Comparison of ENCODE assay signal across 9 cellular contexts in genomic region chr7:155003215-155003999, GRCh38. TPM values are rescaled to one million over a fixed set of nuclear protein-coding genes. Genes with fewer than 3 reads are reported as not detected.
DNase-seq lines count a peak whose midpoint lies in the region; ATAC-seq, FAIRE-seq and TF ChIP-seq lines count a peak whose summit lies in the region.
"Had no signal": no experiment of that assay in that cellular context is flagged by ENCODE, and none has a peak within 500 bp of the region (broad histone marks: within the 10 kb centered on the region; RNA-seq: fewer than 3 reads in every experiment).

No MANE protein-coding gene starts in this region.

- H2AFZ ChIP-seq in HepG2 (ENCODE audit: low read length), result no peak overlapping the region

- H3K27ac ChIP-seq in HepG2 (ENCODE audit: extremely low read length, insufficient read depth, low read length), result peak overlapping the region; percentile 95

- in situ Hi-C loops in HepG2 (cut with HindIII; ENCODE audit: extremely low pct_ligation_motif_present, low pct_unique_long_range_greater_than_20kb), result no loop called here

- peaks cover 17% of the 10 kb centered on the region for H3K36me3 Mint-ChIP-seq in activated CD4-positive, alpha-beta T cell treated with anti-CD3 and anti-CD28 coated beads, Interleukin-2, amount 10 ng/mL, durations not matched to agents 7 days and 5 days (ENCODE audit: low read depth)

- H3K4me3 ChIP-seq in AG09309 (ENCODE audit: control insufficient read depth, low read depth, low read length), result peak overlapping the region; percentile 76
- H3K4me3 ChIP-seq in HepG2 (replicated peaks in 1 of 3; ENCODE audit: insufficient read depth in 1 of 3, low read depth in 2 of 3, low read length in 3 of 3), result peak overlapping the region; percentile 63 to 99 (median 97)

- H3K9me3 ChIP-seq in HepG2 (ENCODE audit: low read length), result no peaks in the 10 kb centered on the region

- TF ChIP-seq EP300 in HepG2 (IDR thresholded peaks at IDR 0.05; ENCODE audit: low read depth in 2 of 2, low read length in 2 of 2), result 0 out of 4 replicates have a peak, but pooled peaks of 1 of the 2 experiments have one; percentile 26
- no peak for TF ChIP-seq EP300 in HepG2 (CRISPR knock-in tag; IDR thresholded peaks at IDR 0.05; ENCODE audit: borderline replicate concordance)

- POLR2A ChIA-PET in activated CD4-positive, alpha-beta T cell treated with anti-CD3 and anti-CD28 coated beads, Interleukin-2, amount 10 ng/mL, durations not matched to agents 7 days and 5 days (lab: Charles Lee), result interaction anchor here (0.7 kb wide), 1 partner anchor 67 kb away, joined by 3 read pairs; the partner anchor contains the start of gene HTR5A
- POLR2A ChIA-PET in HepG2 (lab: Yijun Ruan, JAX), result interaction anchor here (1.1 to 1.4 kb wide), 2 partner anchors 9 to 75 kb away, joined by 3 to 4 read pairs; no protein-coding TSS in a partner anchor

- H3K4me2 ChIP-seq in HepG2 (ENCODE audit: low read depth, low read length), result peak overlapping the region; percentile 65

- peak overlapping the region; percentile 98 for H3K9ac ChIP-seq in HepG2 (ENCODE audit: insufficient read depth, low read depth, low read length)

- H3K36me3 ChIP-seq in HepG2 (replicated peaks in 1 of 2; ENCODE audit: control insufficient read depth in 1 of 2, insufficient read depth in 2 of 2, low read length in 2 of 2), result peaks cover 0 to 4% of the 10 kb centered on the region in 2 experiments; a peak in 2 of 5 replicates

- 0% methylated on average over 16 of the region's 89 CpGs for WGBS in HepG2 (ENCODE audit: low lambda C conversion rate)

- no peak for TF ChIP-seq CTCF in AG09309 (IDR thresholded peaks at IDR 0.05; ENCODE audit: control insufficient read depth, insufficient read depth, low read depth, low read length, missing control alignments)
- TF ChIP-seq CTCF in HepG2 (CRISPR knock-in tag; IDR thresholded peaks at IDR 0.05), result no peak

- no peaks in the 10 kb centered on the region for H4K20me1 ChIP-seq in HepG2 (ENCODE audit: insufficient read depth, low read length)

- DNase-seq in AG09309 (ENCODE audit: low read depth), result peak; percentile 13
- DNase-seq in NCI-H345 (lab: John Stamatoyannopoulos, UW), result peak; percentile 82
- DNase-seq in activated CD4-positive, alpha-beta T cell treated with anti-CD3 and anti-CD28 coated beads, Interleukin-2, amount 10 ng/mL, durations not matched to agents 7 days and 5 days, result peak; percentile 83
- DNase-seq in cortex of kidney (lab: John Stamatoyannopoulos, UW), result peak; percentile 66
- peak; percentile 63 for DNase-seq in HepG2 (ENCODE audit: low spot score)
- DNase-seq in stimulated activated CD4-positive, alpha-beta T cell treated with anti-CD3 and anti-CD28 coated beads, Interleukin-2, amount 100 ng/mL, for 4 hours (ENCODE audit: low read depth), result peak; percentile 83

- intact Hi-C loops in HepG2 (cut with micrococcal nuclease; ENCODE audit: unreplicated experiment), result no loop called here

- no peaks in the 10 kb centered on the region for H3K27me3 Mint-ChIP-seq in activated CD4-positive, alpha-beta T cell treated with anti-CD3 and anti-CD28 coated beads, Interleukin-2, amount 10 ng/mL, durations not matched to agents 7 days and 5 days

- peak overlapping the region; percentile 89 for H3K4me3 Mint-ChIP-seq in activated CD4-positive, alpha-beta T cell treated with anti-CD3 and anti-CD28 coated beads, Interleukin-2, amount 10 ng/mL, durations not matched to agents 7 days and 5 days

- peaks cover 13% of the 10 kb centered on the region for H3K4me1 Mint-ChIP-seq in activated CD4-positive, alpha-beta T cell treated with anti-CD3 and anti-CD28 coated beads, Interleukin-2, amount 10 ng/mL, durations not matched to agents 7 days and 5 days

- peaks cover 36% of the 10 kb centered on the region for H3K4me1 ChIP-seq in HepG2 (ENCODE audit: insufficient read depth, low read length)

- peak; percentile 70 for TF ChIP-seq RAD21 in HepG2 (CRISPR knock-in tag; IDR thresholded peaks at IDR 0.05)

- H3K79me2 ChIP-seq in HepG2 (ENCODE audit: insufficient read depth, low read length), result peaks cover 42% of the 10 kb centered on the region

- CTCF ChIA-PET in activated CD4-positive, alpha-beta T cell treated with anti-CD3 and anti-CD28 coated beads, Interleukin-2, amount 10 ng/mL, durations not matched to agents 7 days and 5 days (lab: Charles Lee), result interaction anchor here (0.6 to 0.9 kb wide), 4 partner anchors 79 to 342 kb away, joined by 3 to 4 read pairs (median 3); no protein-coding TSS in a partner anchor
- CTCF ChIA-PET in HepG2 (lab: Yijun Ruan, JAX; ENCODE audit: low intra/inter-chr PET ratio, low total read pairs), result no interaction called here

- H3K27ac Mint-ChIP-seq in activated CD4-positive, alpha-beta T cell treated with anti-CD3 and anti-CD28 coated beads, Interleukin-2, amount 10 ng/mL, durations not matched to agents 7 days and 5 days, result peak overlapping the region; percentile 91

- TF ChIP-seq POLR2A in HepG2 (IDR thresholded peaks at IDR 0.05; ENCODE audit: insufficient read depth in 1 of 2, low read depth in 2 of 2, low read length in 2 of 2), result peak; percentile 80 to 88

- TSS peak; percentile 80 for BruUV-seq in HepG2 (replicated peaks; lab: Mats Ljungman, UMichigan)

- H3K9me3 Mint-ChIP-seq in activated CD4-positive, alpha-beta T cell treated with anti-CD3 and anti-CD28 coated beads, Interleukin-2, amount 10 ng/mL, durations not matched to agents 7 days and 5 days, result no peaks in the 10 kb centered on the region

- ATAC-seq in GM18861 (IDR thresholded peaks at IDR 0.05; ENCODE audit: unreplicated experiment), result peak; percentile 47
- peak; percentile 59 for ATAC-seq in HG03066 (IDR thresholded peaks at IDR 0.05; ENCODE audit: low read depth, unreplicated experiment)
- peak; percentile 85 for ATAC-seq in HepG2

- H3K27me3 ChIP-seq in HepG2 (ENCODE audit: control insufficient read depth in 1 of 2, insufficient read depth in 2 of 2, low read length in 2 of 2), result no peaks in the 10 kb centered on the region; a peak in 1 of 5 replicates

- no peak for FAIRE-seq in HepG2 (lab: Jason Lieb, UNC)
- FAIRE-seq: TTC549 had no signal

TF ChIP-seq in HepG2, 621 proteins besides CTCF, POLR2A, EP300 and RAD21 (continues in another document):
- no peak for TF ChIP-seq CCAR2 (optimal IDR thresholded peaks at IDR 0.05; ENCODE audit: low read depth, low read length)
- no peak for TF ChIP-seq CREB1 (IDR thresholded peaks at IDR 0.05)
- no peak for TF ChIP-seq CREB1 (CRISPR knock-in tag; IDR thresholded peaks at IDR 0.05)
- TF ChIP-seq SMARCC2 (IDR thresholded peaks at IDR 0.05), result no peak
- TF ChIP-seq KLF6 (CRISPR knock-in tag; IDR thresholded peaks at IDR 0.05), result 0 out of 2 replicates have a peak, but pooled peaks have one; percentile 60
- TF ChIP-seq ZNF251 (CRISPR knock-in tag; IDR thresholded peaks at IDR 0.05), result no peak
- peak; percentile 67 for TF ChIP-seq ATF7-NPFF (CRISPR knock-in tag; IDR thresholded peaks at IDR 0.05; ENCODE audit: low read depth)
- no peak for TF ChIP-seq TERF1 (CRISPR knock-in tag; IDR thresholded peaks at IDR 0.05)
- TF ChIP-seq ZNF124 (CRISPR knock-in tag; IDR thresholded peaks at IDR 0.05), result no peak
- TF ChIP-seq, protein P1, sequence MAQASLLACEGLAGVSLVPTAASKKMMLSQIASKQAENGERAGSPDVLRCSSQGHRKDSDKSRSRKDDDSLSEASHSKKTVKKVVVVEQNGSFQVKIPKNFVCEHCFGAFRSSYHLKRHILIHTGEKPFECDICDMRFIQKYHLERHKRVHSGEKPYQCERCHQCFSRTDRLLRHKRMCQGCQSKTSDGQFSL (CRISPR knock-in tag; IDR thresholded peaks at IDR 0.05), result no peak
- TF ChIP-seq ZNF660 (CRISPR knock-in tag; IDR thresholded peaks at IDR 0.05; ENCODE audit: borderline replicate concordance, low read depth), result no peak

RNA-seq across cellular contexts. Expression of gene PAXIP1, which starts 0.5 kb away (rescaled TPM):
- total RNA-seq in activated CD4-positive, alpha-beta T cell treated with anti-CD3 and anti-CD28 coated beads, Interleukin-2, amount 10 ng/mL, durations not matched to agents 7 days and 5 days, result 10 to 100 TPM; 30.4 to 32.7 TPM
- 16.2 and 17.9 TPM in 2 replicates for total RNA-seq in HepG2 (2016; rRNA removed; fragmentation: Illumina TruSeq; extraction: Trizol)
- 3.7 and 4.4 TPM in 2 replicates for total RNA-seq in HepG2 (2016; cell fraction: cytosol; rRNA removed; fragmentation: Illumina TruSeq; extraction: Trizol; ENCODE audit: low read depth)
- 16.0 and 16.1 TPM in 2 replicates for total RNA-seq in HepG2 (2016; cell fraction: insoluble cytoplasmic fraction; rRNA removed; fragmentation: Illumina TruSeq; extraction: Trizol)
- 10.2 and 11.0 TPM in 2 replicates for total RNA-seq in HepG2 (2016; cell fraction: membrane; rRNA removed; fragmentation: Illumina TruSeq; extraction: Trizol)
- 18.5 and 20.0 TPM in 2 replicates for total RNA-seq in HepG2 (2016; cell fraction: nucleus; rRNA removed; fragmentation: Illumina TruSeq; extraction: Trizol)
- 9.8 and 11.6 TPM in 2 replicates for polyA plus RNA-seq in HepG2 (2011; rRNA removed)
- polyA plus RNA-seq in HepG2 (2011; cell fraction: cytosol; rRNA removed), result 6.8 and 7.5 TPM in 2 replicates
- 15.8 and 18.6 TPM in 2 replicates for polyA plus RNA-seq in HepG2 (2011; cell fraction: nucleus; rRNA removed)
- polyA plus RNA-seq in HepG2 (2012), result 8.2 and 9.0 TPM in 2 replicates
- 1.5 and 1.9 TPM in 2 replicates for polyA plus RNA-seq in HepG2 (2016; cell fraction: cytosol; fragmentation: Illumina TruSeq; extraction: Trizol; ENCODE audit: low read depth)
- 17.9 and 19.3 TPM in 2 replicates for polyA plus RNA-seq in HepG2 (2016; cell fraction: insoluble cytoplasmic fraction; fragmentation: Illumina TruSeq; extraction: Trizol; ENCODE audit: low read depth)
- 4.7 and 5.0 TPM in 2 replicates for polyA plus RNA-seq in HepG2 (2016; cell fraction: membrane; fragmentation: Illumina TruSeq; extraction: Trizol; ENCODE audit: low read depth)
- polyA plus RNA-seq in HepG2 (2016; cell fraction: nucleus; fragmentation: Illumina TruSeq; extraction: Trizol; ENCODE audit: insufficient read depth, low read depth), result 27.3 and 29.4 TPM in 2 replicates
- polyA minus RNA-seq in HepG2 (2011; rRNA and poly(A)+ RNA removed; ENCODE audit: low replicate concordance), result 6.8 and 10.0 TPM in 2 replicates
- 2.4 and 3.0 TPM in 2 replicates for polyA minus RNA-seq in HepG2 (2011; cell fraction: cytosol; rRNA and poly(A)+ RNA removed)
- 13.0 and 15.5 TPM in 2 replicates for polyA minus RNA-seq in HepG2 (2011; cell fraction: nucleus; rRNA and poly(A)+ RNA removed)

Comparison
In these comparisons a context has a peak if more than half of its experiments do, and no peak if none do; other contexts are left out.
1. Peak in every context shown above with its lines: DNase-seq, ATAC-seq, H3K4me3 ChIP-seq and H3K27ac ChIP-seq.
2. DNase-seq: peak in every context shown above with its lines; median percentile 83 in activated CD4-positive, alpha-beta T cell treated with anti-CD3 and anti-CD28 coated beads, Interleukin-2, amount 10 ng/mL, durations not matched to agents 7 days and 5 days; 83 in stimulated activated CD4-positive, alpha-beta T cell treated with anti-CD3 and anti-CD28 coated beads, Interleukin-2, amount 100 ng/mL, for 4 hours; 82 in NCI-H345; 66 in cortex of kidney; 63 in HepG2; 13 in AG09309.